Comparison of ENCODE assay signal across 10 cellular contexts in the genomic region with DNA sequence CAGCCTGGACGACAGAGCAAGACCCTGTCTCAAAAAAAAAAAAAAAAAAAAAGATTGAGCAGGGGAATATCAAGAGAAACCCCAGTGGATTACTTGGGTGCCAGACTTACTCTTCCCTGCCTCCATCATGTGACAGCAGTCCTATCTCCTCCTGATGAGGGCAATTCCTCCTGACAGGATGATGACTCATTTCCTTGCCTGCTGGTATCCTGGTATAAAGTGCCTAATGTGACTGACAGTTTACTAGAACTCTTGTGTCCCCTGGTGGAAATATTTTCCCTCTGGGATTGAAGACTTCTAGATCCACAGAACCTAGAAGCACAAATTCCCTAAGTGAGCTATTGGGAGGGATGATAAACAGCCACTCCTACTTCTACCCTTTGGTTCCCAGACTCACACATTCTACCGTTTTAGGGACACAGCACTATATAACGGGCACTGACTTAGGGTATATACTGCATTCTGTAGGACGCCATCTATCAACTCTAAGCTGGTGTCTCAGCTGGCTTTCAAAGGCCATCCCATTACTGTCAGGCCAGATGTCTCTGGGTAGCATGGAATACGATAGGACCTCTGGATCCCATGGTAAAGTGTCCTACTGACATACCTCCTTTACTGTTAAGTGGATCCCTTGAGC.
DNase-seq lines count a peak whose midpoint lies in the region; FAIRE-seq and TF ChIP-seq lines count a peak whose summit lies in the region.
"Had no signal": no experiment of that assay in that cellular context is flagged by ENCODE, and none has a peak within 500 bp of the region (broad histone marks: within the 10 kb centered on the region; RNA-seq: fewer than 3 reads in every experiment).

No MANE protein-coding gene starts in this region.

- H3K27ac ChIP-seq in SJSA1: 0 out of 2 replicates have a peak overlapping the region, but pooled peaks have one; percentile 22
- no peak overlapping the region for H3K27ac ChIP-seq in fibroblast of lung (ENCODE audit: insufficient read depth, low read length)
- H3K27ac ChIP-seq in small intestine (ENCODE audit: low read depth in 1 of 2, low read length in 1 of 2): peak overlapping the region in 1 of 2 donors; percentile 36

- H3K4me2 ChIP-seq in fibroblast of lung (ENCODE audit: extremely low read depth, insufficient read depth, low read length): no peak overlapping the region

- CTCF ChIA-PET in HEK293T (lab: Yijun Ruan, JAX): interaction anchor here (0.5 kb wide), 1 partner anchor 149 kb away, joined by 3 read pairs; no protein-coding TSS in a partner anchor

- peaks cover 15% of the 10 kb centered on the region for H3K4me1 ChIP-seq in SJSA1 (replicated peaks)
- peaks cover 2% of the 10 kb centered on the region for H3K4me1 ChIP-seq in fibroblast of lung (ENCODE audit: control insufficient read depth, extremely low read depth, insufficient read depth, low read length)
- H3K4me1 ChIP-seq in small intestine (ENCODE audit: control insufficient read depth in 2 of 2, insufficient read depth in 1 of 2, low read depth in 1 of 2, low read length in 1 of 2): peaks cover 0 to 4% of the 10 kb centered on the region in 2 donors

- no peak for DNase-seq in HEK293T (ENCODE audit: extremely low spot score)
- peak; percentile 44 to 51 for DNase-seq in SJSA1 (ENCODE audit: low read depth in 1 of 2, low spot score in 2 of 2)
- peak; percentile 45 to 53 for DNase-seq in fibroblast of lung (ENCODE audit: low read depth in 2 of 2)
- DNase-seq in small intestine: peak; percentile 93
- no peak for DNase-seq in pons (ENCODE audit: low spot score)
- no peak for DNase-seq in GM19239 (ENCODE audit: insufficient read length, low spot score)
- DNase-seq in C1 segment of cervical spinal cord (lab: John Stamatoyannopoulos, UW): no peak
- DNase-seq: activated CD4-positive, alpha-beta T cell treated with anti-CD3 and anti-CD28 coated beads, Interleukin-2, amount 10 ng/mL, durations not matched to agents 24 days and 14 days; anterior cingulate cortex; NCI-H524 treated with DMSO at 0.1 percent for 48 hours had no signal

- no peaks in the 10 kb centered on the region for H3K79me2 ChIP-seq in fibroblast of lung (ENCODE audit: control insufficient read depth, insufficient read depth, low read length)

- FAIRE-seq in small intestine (lab: Jason Lieb, UNC) (no peak), GM19239 (lab: Jason Lieb, UNC) (no peak)

- no peak overlapping the region for H3K9ac ChIP-seq in fibroblast of lung (ENCODE audit: insufficient read depth, low read length)

- POLR2A ChIA-PET in HEK293T (lab: Yijun Ruan, JAX): no interaction called here

- H3K9me3 ChIP-seq in SJSA1 (replicated peaks) (peaks cover 14% of the 10 kb centered on the region), fibroblast of lung (ENCODE audit: control insufficient read depth, insufficient read depth, low read depth, low read length) (no peaks in the 10 kb centered on the region), small intestine (ENCODE audit: control insufficient read depth, low read depth) (peaks cover 1% of the 10 kb centered on the region)

- TF ChIP-seq CTCF in fibroblast of lung (conservative IDR thresholded peaks at IDR 0.05 in 1 of 2, IDR thresholded peaks at IDR 0.05 in 1 of 2; ENCODE audit: low read depth in 1 of 2, low read length in 2 of 2): no peak

- no peak overlapping the region for H3K4me3 ChIP-seq in SJSA1
- no peak overlapping the region for H3K4me3 ChIP-seq in fibroblast of lung (replicated peaks in 1 of 4; ENCODE audit: control extremely low read depth in 1 of 4, insufficient read depth in 1 of 4, low read depth in 3 of 4, low read length in 4 of 4)
- H3K4me3 ChIP-seq in small intestine (ENCODE audit: low read depth in 1 of 2, low read length in 2 of 2): no peak overlapping the region

- H2AFZ ChIP-seq in fibroblast of lung (ENCODE audit: low read length): no peak overlapping the region

- H3K27me3 ChIP-seq in SJSA1 (replicated peaks) (no peaks in the 10 kb centered on the region), fibroblast of lung (ENCODE audit: control insufficient read depth, insufficient read depth, low read length) (no peaks in the 10 kb centered on the region), small intestine (ENCODE audit: control insufficient read depth in 2 of 2, insufficient read depth in 2 of 2, low read length in 2 of 2) (no peaks in the 10 kb centered on the region)

- 83 to 87% (median 84%) methylated on average over 5 of the region's 5 CpGs for WGBS in small intestine, 3 donors

- no peaks in the 10 kb centered on the region for H4K20me1 ChIP-seq in fibroblast of lung (ENCODE audit: control insufficient read depth, extremely low read depth, insufficient read depth, low read length)

- no peaks in the 10 kb centered on the region for H3K36me3 ChIP-seq in SJSA1
- no peaks in the 10 kb centered on the region for H3K36me3 ChIP-seq in fibroblast of lung (ENCODE audit: control insufficient read depth, insufficient read depth, low read length)
- no peaks in the 10 kb centered on the region for H3K36me3 ChIP-seq in small intestine (ENCODE audit: control insufficient read depth in 2 of 2, insufficient read depth in 2 of 2, low read length in 2 of 2)

TF ChIP-seq in HEK293T, 16 proteins besides CTCF, POLR2A, EP300 and RAD21:
- TF ChIP-seq TARDBP (IDR thresholded peaks at IDR 0.05) (no peak), SUZ12 (IDR thresholded peaks at IDR 0.05) (no peak)
- TF ChIP-seq, protein P1, sequence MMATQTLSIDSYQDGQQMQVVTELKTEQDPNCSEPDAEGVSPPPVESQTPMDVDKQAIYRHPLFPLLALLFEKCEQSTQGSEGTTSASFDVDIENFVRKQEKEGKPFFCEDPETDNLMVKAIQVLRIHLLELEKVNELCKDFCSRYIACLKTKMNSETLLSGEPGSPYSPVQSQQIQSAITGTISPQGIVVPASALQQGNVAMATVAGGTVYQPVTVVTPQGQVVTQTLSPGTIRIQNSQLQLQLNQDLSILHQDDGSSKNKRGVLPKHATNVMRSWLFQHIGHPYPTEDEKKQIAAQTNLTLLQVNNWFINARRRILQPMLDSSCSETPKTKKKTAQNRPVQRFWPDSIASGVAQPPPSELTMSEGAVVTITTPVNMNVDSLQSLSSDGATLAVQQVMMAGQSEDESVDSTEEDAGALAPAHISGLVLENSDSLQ (IDR thresholded peaks at IDR 0.05): peak; percentile 43; the same call in 1 of the 2 replicates

Comparison
In these comparisons a context has a peak if more than half of its experiments do, and no peak if none do; other contexts are left out.
1. DNase-seq: peak in SJSA1 (2 of 2), fibroblast of lung (2 of 2) and small intestine (single experiment); none in HEK293T (single experiment), pons (single experiment), GM19239 (single experiment) and C1 segment of cervical spinal cord (0 of 14).